Comparison of ENCODE assay signal across 22 cellular contexts in genomic region chr18:47992903-47993302, GRCh38.
"Had no signal": no experiment of that assay in that cellular context is flagged by ENCODE, and none has a peak within 500 bp of the region (broad histone marks: within the 10 kb centered on the region; RNA-seq: fewer than 3 reads in every experiment).

No MANE protein-coding gene starts in this region.

- H3K79me2 ChIP-seq: hepatocyte had no signal

- H3K9me3 ChIP-seq: neutrophil, pancreas, right lobe of liver had no signal

- H3K36me3 ChIP-seq: neutrophil, pancreas, right lobe of liver, thoracic aorta, tibial nerve, upper lobe of left lung had no signal

- H3K27ac Mint-ChIP-seq: memory B cell; natural killer cell; stimulated activated naive B cell treated with anti-CD40 and anti-IgM and Interleukin-4, amounts not matched to agents 10 μg/mL and 1 μg/mL and 100 μg/mL, for 72 hours; stimulated activated naive CD8-positive, alpha-beta T cell treated with anti-CD3 and anti-CD28 coated beads, Interleukin-15, Interleukin-2, amounts not matched to agents 100 ng/mL and 50 ng/mL, for 24 hours had no signal

- DNase-seq: cortex of kidney; effector CD4-positive, alpha-beta T cell; kidney glomerular epithelial cell; natural killer cell; pancreas; retina; right lobe of liver; small intestine; stimulated activated CD4-positive, alpha-beta T cell treated with anti-CD3 and anti-CD28 coated beads, Interleukin-15, amount 100 ng/mL, for 24 hours; stimulated activated CD4-positive, alpha-beta T cell treated with anti-CD3 and anti-CD28 coated beads, Interleukin-2, amount 100 ng/mL, for 48 hours; stimulated activated naive B cell treated with anti-CD40 and anti-IgM and Interleukin-4, amounts not matched to agents 10 μg/mL and 1 μg/mL and 100 μg/mL, for 72 hours; upper lobe of left lung had no signal

- FAIRE-seq: frontal cortex, islet of Langerhans, pancreas, small intestine, urothelium cell line had no signal

- H3K27ac ChIP-seq: hepatocyte, neutrophil, pancreas, right lobe of liver, thoracic aorta, tibial nerve, upper lobe of left lung had no signal

- H3K27me3 ChIP-seq: hepatocyte, neutrophil, pancreas, right lobe of liver, tibial nerve, upper lobe of left lung had no signal

- H3K4me1 ChIP-seq: pancreas, right lobe of liver, tibial nerve, upper lobe of left lung had no signal

- H3K9me3 Mint-ChIP-seq: memory B cell had no signal

- H2AFZ ChIP-seq: hepatocyte had no signal

- H3K36me3 Mint-ChIP-seq: memory B cell; stimulated activated naive B cell treated with anti-CD40 and anti-IgM and Interleukin-4, amounts not matched to agents 10 μg/mL and 1 μg/mL and 100 μg/mL, for 72 hours had no signal

- ATAC-seq: natural killer cell; pancreas; right lobe of liver; stimulated activated naive B cell treated with anti-CD40 and anti-IgM and Interleukin-4, amounts not matched to agents 10 μg/mL and 1 μg/mL and 100 μg/mL, for 72 hours had no signal

- H3K4me3 ChIP-seq: hepatocyte, lung, pancreas, right lobe of liver, thoracic aorta, tibial nerve, upper lobe of left lung had no signal

- H3K4me1 Mint-ChIP-seq: memory B cell, natural killer cell had no signal

- H3K4me3 Mint-ChIP-seq: memory B cell; natural killer cell; stimulated activated naive B cell treated with anti-CD40 and anti-IgM and Interleukin-4, amounts not matched to agents 10 μg/mL and 1 μg/mL and 100 μg/mL, for 72 hours; stimulated activated naive CD8-positive, alpha-beta T cell treated with anti-CD3 and anti-CD28 coated beads, Interleukin-15, Interleukin-2, amounts not matched to agents 100 ng/mL and 50 ng/mL, for 24 hours had no signal

- H3K4me2 ChIP-seq: hepatocyte had no signal
